In the genomic region with DNA sequence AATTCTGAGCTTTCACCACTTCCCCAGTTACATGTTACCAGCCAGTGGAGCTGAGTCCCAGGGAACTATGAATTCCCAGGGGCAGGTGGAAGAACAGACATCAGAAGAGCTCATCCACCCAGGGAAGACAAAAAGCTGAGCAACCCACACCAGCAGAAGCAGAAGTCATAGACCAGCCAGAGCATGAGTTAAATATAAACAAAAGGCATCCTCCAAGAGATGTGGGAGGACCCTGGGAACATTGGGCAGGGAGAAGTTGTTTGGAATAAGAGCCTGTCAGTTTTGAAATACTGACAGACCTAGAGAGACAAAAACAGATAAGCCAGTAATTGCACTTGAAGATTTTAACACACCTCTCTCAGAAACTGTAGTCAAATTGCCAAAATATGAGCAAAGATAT, we compare ENCODE assay signal across 22 cellular contexts.
A peak's percentile ranks its signal among the peaks of the same experiment; 100 is the strongest.
DNase-seq lines count a peak whose midpoint lies in the region; ATAC-seq, FAIRE-seq and TF ChIP-seq lines count a peak whose summit lies in the region.
"Had no signal": no experiment of that assay in that cellular context is flagged by ENCODE, and none has a peak within 500 bp of the region (broad histone marks: within the 10 kb centered on the region; RNA-seq: fewer than 3 reads in every experiment).

No MANE protein-coding gene starts in this region.

- no peaks in the 10 kb centered on the region for H4K20me1 ChIP-seq in osteoblast (ENCODE audit: insufficient read depth, low read length)

- H3K9me3 ChIP-seq in left ventricle myocardium inferior (replicated peaks): no peaks in the 10 kb centered on the region
- H3K9me3 ChIP-seq in osteoblast (ENCODE audit: low read depth, low read length): no peaks in the 10 kb centered on the region
- H3K9me3 ChIP-seq in left lung: no peaks in the 10 kb centered on the region
- H3K9me3 ChIP-seq: BLaER1 treated with 17β-estradiol and CSF1 and Interleukin-3, amounts not matched to agents 10 nM and 100 nM; HAP-1 had no signal

- H3K27me3 ChIP-seq in left ventricle myocardium inferior (ENCODE audit: low read depth) (peaks cover 67% of the 10 kb centered on the region), osteoblast (ENCODE audit: insufficient read depth, low read length) (peaks cover 48% of the 10 kb centered on the region), left lung (peaks cover 29 to 45% of the 10 kb centered on the region in 2 donors)

- TF ChIP-seq POLR2A in lower leg skin (IDR thresholded peaks at IDR 0.05) (no peak), H54 (IDR thresholded peaks at IDR 0.05; ENCODE audit: low read depth, low read length) (no peak)

- TF ChIP-seq CTCF in left ventricle myocardium inferior (IDR thresholded peaks at IDR 0.05; ENCODE audit: borderline replicate concordance) (no peak), glutamatergic neuron (IDR thresholded peaks at IDR 0.05; ENCODE audit: partially characterized antibody, unreplicated experiment) (no peak), osteoblast (IDR thresholded peaks at IDR 0.05; ENCODE audit: extremely low read depth, low read depth, low read length) (no peak), left lung (IDR thresholded peaks at IDR 0.05) (no peak), lower leg skin (IDR thresholded peaks at IDR 0.05) (no peak)

- no peaks in the 10 kb centered on the region for H3K79me2 ChIP-seq in osteoblast (ENCODE audit: insufficient read depth, low read length)

- no peak overlapping the region for H3K27ac Mint-ChIP-seq in glutamatergic neuron (ENCODE audit: unreplicated experiment)
- H3K27ac Mint-ChIP-seq: B cell, IgD-negative memory B cell had no signal

- no peak overlapping the region for H3K4me3 Mint-ChIP-seq in glutamatergic neuron (ENCODE audit: unreplicated experiment)
- H3K4me3 Mint-ChIP-seq: B cell; CD4-positive, CD25-positive, alpha-beta regulatory T cell; IgD-negative memory B cell had no signal

- H3K36me3 Mint-ChIP-seq in glutamatergic neuron (ENCODE audit: unreplicated experiment): peaks cover 8% of the 10 kb centered on the region
- H3K36me3 Mint-ChIP-seq: CD4-positive, CD25-positive, alpha-beta regulatory T cell; CD8-positive, alpha-beta memory T cell had no signal

- H3K27me3 Mint-ChIP-seq in glutamatergic neuron (ENCODE audit: unreplicated experiment): peaks cover 12% of the 10 kb centered on the region

- H3K4me1 Mint-ChIP-seq in glutamatergic neuron (ENCODE audit: low read depth, unreplicated experiment): peaks cover 5% of the 10 kb centered on the region

- FAIRE-seq in H54 (lab: Jason Lieb, UNC): no peak
- FAIRE-seq: GM12878, HTR-8/SVneo had no signal

- peaks cover 20% of the 10 kb centered on the region for H3K4me1 ChIP-seq in left ventricle myocardium inferior
- H3K4me1 ChIP-seq in osteoblast (ENCODE audit: insufficient read depth, low read length): peaks cover under 1% of the 10 kb centered on the region
- H3K4me1 ChIP-seq in left lung: peaks cover 3 to 16% of the 10 kb centered on the region in 2 donors

- no peak for ATAC-seq in Right ventricle myocardium superior (ENCODE audit: poor library complexity)
- ATAC-seq in left lung: no peak
- ATAC-seq: GM12878 had no signal

- H3K9me3 Mint-ChIP-seq in glutamatergic neuron (ENCODE audit: unreplicated experiment): peaks cover 4% of the 10 kb centered on the region
- H3K9me3 Mint-ChIP-seq: CD8-positive, alpha-beta memory T cell; IgD-negative memory B cell had no signal

- DNase-seq in Right ventricle myocardium superior (peak; percentile 2), left ventricle myocardium inferior (no peak), amniotic epithelial cell (ENCODE audit: low read depth) (peak; percentile 70), glutamatergic neuron (peak; percentile 0), osteoblast (ENCODE audit: insufficient read length, low spot score, missing footprints) (peak; percentile 42), left lung (no peak), lower leg skin (ENCODE audit: low spot score in 2 of 2) (no peak), H54 (ENCODE audit: insufficient read length, low spot score) (no peak)
- DNase-seq: CD4-positive, CD25-positive, alpha-beta regulatory T cell; CD8-positive, alpha-beta memory T cell; COR-L47; DMS 273 treated with DMSO at 0.1 percent for 48 hours; DMS53; DND-41; EL; GOT3 had no signal

- intact Hi-C loops in Right ventricle myocardium superior (cut with DNase I) (no loop called here), left ventricle myocardium inferior (cut with micrococcal nuclease) (no loop called here), left lung (cut with DNase I) (no loop called here), lower leg skin (cut with DNase I; ENCODE audit: low total_unique reads) (no loop called here)

- H2AFZ ChIP-seq in osteoblast (ENCODE audit: low read length): no peak overlapping the region

- H3K4me3 ChIP-seq in left ventricle myocardium inferior: no peak overlapping the region
- no peak overlapping the region for H3K4me3 ChIP-seq in osteoblast (ENCODE audit: insufficient read depth, low read length)
- H3K4me3 ChIP-seq in left lung: no peak overlapping the region
- no peak overlapping the region for H3K4me3 ChIP-seq in lower leg skin (ENCODE audit: low read depth, poor library complexity, severe bottlenecking)
- H3K4me3 ChIP-seq: BLaER1 treated with 17β-estradiol and CSF1 and Interleukin-3, amounts not matched to agents 10 nM and 100 nM; GM12878; HAP-1 had no signal

- no peak overlapping the region for H3K4me2 ChIP-seq in osteoblast (ENCODE audit: insufficient read depth, low read length)

- H3K27ac ChIP-seq in left ventricle myocardium inferior (replicated peaks) (no peak overlapping the region), osteoblast (ENCODE audit: low read depth, low read length) (no peak overlapping the region), left lung (no peak overlapping the region)
- H3K27ac ChIP-seq: BLaER1 treated with 17β-estradiol and CSF1 and Interleukin-3, amounts not matched to agents 10 nM and 100 nM had no signal

- H3K36me3 ChIP-seq in left ventricle myocardium inferior (no peaks in the 10 kb centered on the region), osteoblast (ENCODE audit: insufficient read depth, low read length) (no peaks in the 10 kb centered on the region), left lung (no peaks in the 10 kb centered on the region)
- H3K36me3 ChIP-seq: BLaER1 treated with 17β-estradiol and CSF1 and Interleukin-3, amounts not matched to agents 10 nM and 100 nM; HAP-1 had no signal

Comparison
In these comparisons a context has a peak if more than half of its experiments do, and no peak if none do; other contexts are left out.
1. DNase-seq: peak in Right ventricle myocardium superior (single experiment), amniotic epithelial cell (single experiment), glutamatergic neuron (single experiment) and osteoblast (single experiment); none in left ventricle myocardium inferior (single experiment), left lung (0 of 2), lower leg skin (0 of 2) and H54 (single experiment).